ENCODE assay signal across 34 cellular contexts in genomic region chr1:52294580-52294979, GRCh38.
A peak's percentile ranks its signal among the peaks of the same experiment; 100 is the strongest.
DNase-seq lines count a peak whose midpoint lies in the region; ATAC-seq and TF ChIP-seq lines count a peak whose summit lies in the region.
"Had no signal": no experiment of that assay in that cellular context is flagged by ENCODE, and none has a peak within 500 bp of the region (broad histone marks: within the 10 kb centered on the region; RNA-seq: fewer than 3 reads in every experiment).

No MANE protein-coding gene starts in this region.

- no peak overlapping the region for H3K4me3 ChIP-seq in AG04449 (ENCODE audit: low read depth, low read length)
- no peak overlapping the region for H3K4me3 ChIP-seq in adipocyte (ENCODE audit: low read length)
- H3K4me3 ChIP-seq in fibroblast of the aortic adventitia (ENCODE audit: low read depth, low read length): no peak overlapping the region
- H3K4me3 ChIP-seq: adrenal gland, body of pancreas, PC-9, prostate gland, right lobe of liver had no signal

- CTCF ChIA-PET in AG04449 (lab: Yijun Ruan, JAX): interaction anchor here (0.6 to 9.3 kb wide), 9 partner anchors 9 to 206 kb away, joined by 3 to 136 read pairs (median 3); partner anchors contain the start of gene ZFYVE9

- TF ChIP-seq CTCF in AG04449 (IDR thresholded peaks at IDR 0.05; ENCODE audit: insufficient read depth, low read length, missing control alignments) (no peak), fibroblast of the aortic adventitia (IDR thresholded peaks at IDR 0.05; ENCODE audit: insufficient read depth, low read length) (no peak)

- peaks cover 7% of the 10 kb centered on the region for H3K4me1 ChIP-seq in adipocyte (ENCODE audit: control insufficient read depth, insufficient read depth, low read length)
- H3K4me1 ChIP-seq: adrenal gland, BE2C, body of pancreas, prostate gland, right lobe of liver had no signal

- peaks cover 8% of the 10 kb centered on the region for H3K36me3 ChIP-seq in adipocyte (ENCODE audit: control insufficient read depth, insufficient read depth, low read length, severe bottlenecking)
- H3K36me3 ChIP-seq: adrenal gland, BE2C, prostate gland, right lobe of liver had no signal

- peak; percentile 26 for DNase-seq in AG04449 (ENCODE audit: low read depth, low spot score)
- peak; percentile 24 for DNase-seq in GM04504 (ENCODE audit: low read depth)
- DNase-seq in adipocyte (ENCODE audit: low read depth): peak; percentile 14
- DNase-seq in fibroblast of the aortic adventitia (ENCODE audit: low read depth): peak; percentile 4
- DNase-seq in activated effector memory CD4-positive, alpha-beta T cell treated with Interleukin-2 at 50 U/mL for 16 hours: no peak
- no peak for DNase-seq in NCI-H2227 (lab: John Stamatoyannopoulos, UW; ENCODE audit: unreplicated experiment)
- DNase-seq: activated CD4-positive, alpha-beta memory T cell treated with anti-CD3 and anti-CD28 coated beads for 36 hours; activated naive CD4-positive, alpha-beta T cell treated with anti-CD3 and anti-CD28 coated beads for 36 hours; adrenal gland; BE2C; body of pancreas; CD8-positive, alpha-beta T cell; cerebellar nuclear complex; dermis blood vessel endothelial cell; glutamatergic neuron; H9; Kasumi-1; midbrain; MV-4-11; naive B cell; NCI-H1436 treated with DMSO at 0.1 percent for 48 hours; NCI-H2081 treated with DMSO at 0.1 percent for 48 hours; NCI-H345; NCI-H69; PC-9; right lobe of liver; Right ventricle myocardium superior; stimulated activated CD4-positive, alpha-beta T cell treated with anti-CD3 and anti-CD28 coated beads, Interleukin-12 subunit alpha, Interleukin-12 subunit beta, amount 100 ng/mL, for 4 hours; stimulated activated CD4-positive, alpha-beta T cell treated with anti-CD3 and anti-CD28 coated beads, Interleukin-4, amount 100 ng/mL, for 1 hour had no signal

- no peaks in the 10 kb centered on the region for H3K27me3 ChIP-seq in adipocyte (replicated peaks; ENCODE audit: control insufficient read depth, insufficient read depth, low read length)
- H3K27me3 ChIP-seq: adrenal gland, BE2C, body of pancreas, right lobe of liver had no signal

- ATAC-seq in GM19035 (IDR thresholded peaks at IDR 0.05; ENCODE audit: unreplicated experiment) (no peak), GM18907 (IDR thresholded peaks at IDR 0.05; ENCODE audit: unreplicated experiment) (no peak)
- ATAC-seq: activated CD4-positive, CD25-positive, alpha-beta regulatory T cell treated with anti-CD3 and anti-CD28 coated beads, Interleukin-2, amount 50 U/mL, for 24 hours; body of pancreas; CD8-positive, alpha-beta T cell; right lobe of liver; SK-N-SH treated with all-trans-retinoic acid at 6 μM for 48 hours had no signal

- no peaks in the 10 kb centered on the region for H3K9me3 ChIP-seq in adipocyte (ENCODE audit: control insufficient read depth, low read length)
- H3K9me3 ChIP-seq: adrenal gland, BE2C, body of pancreas, prostate gland, right lobe of liver had no signal

- POLR2A ChIA-PET in AG04449 (lab: Yijun Ruan, JAX): no interaction called here

- no peak overlapping the region for H3K9ac ChIP-seq in adipocyte (ENCODE audit: low read length)

Comparison
In these comparisons a context has a peak if more than half of its experiments do, and no peak if none do; other contexts are left out.
1. DNase-seq: peak in AG04449 (single experiment), GM04504 (single experiment), adipocyte (single experiment) and fibroblast of the aortic adventitia (single experiment); none in activated effector memory CD4-positive, alpha-beta T cell treated with Interleukin-2 at 50 U/mL for 16 hours (single experiment) and NCI-H2227 (single experiment).